In genomic region chr22:42990131-42990838, GRCh38 we compare ENCODE assay signal across 8 cellular contexts. TPM values are rescaled to one million over a fixed set of nuclear protein-coding genes. Genes with fewer than 3 reads are reported as not detected.
DNase-seq lines count a peak whose midpoint lies in the region; ATAC-seq, FAIRE-seq and TF ChIP-seq lines count a peak whose summit lies in the region.

No MANE protein-coding gene starts in this region.

- no peak for FAIRE-seq in pancreas (lab: Jason Lieb, UNC)

- no peak overlapping the region for H3K4me3 Mint-ChIP-seq in endodermal cell
- no peak overlapping the region for H3K4me3 Mint-ChIP-seq in activated CD4-positive, alpha-beta T cell treated with anti-CD3 and anti-CD28 coated beads, Interleukin-2, amount 10 ng/mL, durations not matched to agents 7 days and 5 days

- CTCF ChIA-PET in activated CD4-positive, alpha-beta T cell treated with anti-CD3 and anti-CD28 coated beads, Interleukin-2, amount 10 ng/mL, durations not matched to agents 7 days and 5 days (lab: Charles Lee): interaction anchor here (1.4 kb wide), 1 partner anchor 15 kb away, joined by 5 read pairs; no protein-coding TSS in a partner anchor

- ATAC-seq in pancreas (peak; percentile 10 to 31 (median 18)), GM19455 (IDR thresholded peaks at IDR 0.05; ENCODE audit: unreplicated experiment) (no peak), GM21390 (IDR thresholded peaks at IDR 0.05; ENCODE audit: unreplicated experiment) (no peak), GM18520 (IDR thresholded peaks at IDR 0.05; ENCODE audit: unreplicated experiment) (no peak)

- no peaks in the 10 kb centered on the region for H3K27me3 ChIP-seq in endodermal cell (ENCODE audit: control insufficient read depth, insufficient read depth, low read length, poor library complexity, severe bottlenecking)
- H3K27me3 ChIP-seq in pancreas: no peaks in the 10 kb centered on the region

- H3K4me3 ChIP-seq in endodermal cell (ENCODE audit: low read length): no peak overlapping the region
- no peak overlapping the region for H3K4me3 ChIP-seq in pancreas

- H3K9me3 ChIP-seq in endodermal cell (ENCODE audit: control insufficient read depth, low read length) (no peaks in the 10 kb centered on the region), pancreas (no peaks in the 10 kb centered on the region)

- H3K27ac ChIP-seq in endodermal cell (ENCODE audit: low read depth, low read length) (no peak overlapping the region), pancreas (peak overlapping the region; percentile 33 to 94 (median 76))

- 80 to 81% methylated on average over 5 to 9 of the region's 9 CpGs for WGBS in endodermal cell (ENCODE audit: insufficient coverage in 1 of 2, insufficient read length in 1 of 2), 2 experiments
- 61 to 69% methylated on average over 9 of the region's 9 CpGs for WGBS in pancreas, 2 donors

- TF ChIP-seq CTCF in endodermal cell (conservative IDR thresholded peaks at IDR 0.05): peak; percentile 67
- no peak for TF ChIP-seq CTCF in pancreas (IDR thresholded peaks at IDR 0.05)

- H3K36me3 Mint-ChIP-seq in endodermal cell (ENCODE audit: low read depth): peaks cover 19% of the 10 kb centered on the region
- H3K36me3 Mint-ChIP-seq in activated CD4-positive, alpha-beta T cell treated with anti-CD3 and anti-CD28 coated beads, Interleukin-2, amount 10 ng/mL, durations not matched to agents 7 days and 5 days (ENCODE audit: low read depth): peaks cover 17% of the 10 kb centered on the region

- H3K36me3 ChIP-seq in endodermal cell (ENCODE audit: control insufficient read depth, insufficient read depth, low read length) (peaks cover 28% of the 10 kb centered on the region), pancreas (no peaks in the 10 kb centered on the region)

- peaks cover 36% of the 10 kb centered on the region for H3K4me1 Mint-ChIP-seq in endodermal cell
- H3K4me1 Mint-ChIP-seq in activated CD4-positive, alpha-beta T cell treated with anti-CD3 and anti-CD28 coated beads, Interleukin-2, amount 10 ng/mL, durations not matched to agents 7 days and 5 days: peaks cover 2% of the 10 kb centered on the region

- POLR2A ChIA-PET in activated CD4-positive, alpha-beta T cell treated with anti-CD3 and anti-CD28 coated beads, Interleukin-2, amount 10 ng/mL, durations not matched to agents 7 days and 5 days (lab: Charles Lee): no interaction called here

- peaks cover 4% of the 10 kb centered on the region for H3K4me1 ChIP-seq in endodermal cell (ENCODE audit: control insufficient read depth, insufficient read depth, low read length)
- peaks cover 54 to 61% (median 57%) of the 10 kb centered on the region in 3 donors for H3K4me1 ChIP-seq in pancreas

- H3K27me3 Mint-ChIP-seq in endodermal cell (ENCODE audit: insufficient read depth): no peaks in the 10 kb centered on the region
- no peaks in the 10 kb centered on the region for H3K27me3 Mint-ChIP-seq in activated CD4-positive, alpha-beta T cell treated with anti-CD3 and anti-CD28 coated beads, Interleukin-2, amount 10 ng/mL, durations not matched to agents 7 days and 5 days

- intact Hi-C loops in pancreas (cut with DNase I): no loop called here

- H3K9me3 Mint-ChIP-seq in endodermal cell: no peaks in the 10 kb centered on the region
- H3K9me3 Mint-ChIP-seq in activated CD4-positive, alpha-beta T cell treated with anti-CD3 and anti-CD28 coated beads, Interleukin-2, amount 10 ng/mL, durations not matched to agents 7 days and 5 days: no peaks in the 10 kb centered on the region

- DNase-seq in Daoy (ENCODE audit: low read depth) (peak; percentile 86), NCI-H460 (ENCODE audit: extremely low read depth, low read depth) (peak; percentile 52), endodermal cell (peak; percentile 71), pancreas (peak in 1 of 6 donors; percentile 52)
- no peak for DNase-seq in activated CD4-positive, alpha-beta T cell treated with anti-CD3 and anti-CD28 coated beads, Interleukin-2, amount 10 ng/mL, durations not matched to agents 7 days and 5 days

- no peak overlapping the region for H3K27ac Mint-ChIP-seq in endodermal cell
- H3K27ac Mint-ChIP-seq in activated CD4-positive, alpha-beta T cell treated with anti-CD3 and anti-CD28 coated beads, Interleukin-2, amount 10 ng/mL, durations not matched to agents 7 days and 5 days: no peak overlapping the region

- no peak overlapping the region for H3K9ac ChIP-seq in endodermal cell (ENCODE audit: extremely low read depth, low read length, poor library complexity, severe bottlenecking)

RNA-seq across cellular contexts. Expression of gene PACSIN2, which starts 24.7 kb away (rescaled TPM):
- total RNA-seq in Daoy (2014; rRNA removed; shearing (Covaris generic)): 42.4 and 47.0 TPM in 2 replicates
- 29.9 and 31.5 TPM in 2 replicates for total RNA-seq in NCI-H460 (2014; rRNA removed; shearing (Covaris generic))
- polyA plus RNA-seq in NCI-H460 (2014; cell fraction: nucleus; rRNA removed): 52.1 and 72.7 TPM in 2 replicates
- total RNA-seq in endodermal cell (10 to 100 TPM; 60.7 to 61.4 TPM), pancreas (100 to 1,000 TPM in 2 of 6 donors, 10 to 100 TPM in 4; 65.2 to 109 (median 96.0) TPM)
- polyA plus RNA-seq in endodermal cell (2013, experiment 1 of 2): 47.8 TPM
- 50.9 TPM for polyA plus RNA-seq in endodermal cell (2013, experiment 2 of 2)
- 10 to 100 TPM; 45.1 to 90.6 TPM for polyA plus RNA-seq in pancreas
- 10 to 100 TPM; 32.3 to 35.8 TPM for total RNA-seq in activated CD4-positive, alpha-beta T cell treated with anti-CD3 and anti-CD28 coated beads, Interleukin-2, amount 10 ng/mL, durations not matched to agents 7 days and 5 days

Comparison
In these comparisons a context has a peak if more than half of its experiments do, and no peak if none do; other contexts are left out.
1. ATAC-seq: peak in pancreas (4 of 4); none in GM19455 (single experiment), GM21390 (single experiment) and GM18520 (single experiment).